In genomic region chr9:591292-591691, GRCh38 we compare ENCODE assay signal across 1 cellular context.
TF ChIP-seq lines count a peak whose summit lies in the region.

No MANE protein-coding gene starts in this region.

TF ChIP-seq in GM23338, 12 proteins besides CTCF, POLR2A, EP300 and RAD21 (continued from another document):
- no peak for TF ChIP-seq ZNF462 (CRISPR knock-in tag; IDR thresholded peaks at IDR 0.05)
- no peak for TF ChIP-seq ETS1 (IDR thresholded peaks at IDR 0.05)
- no peak for TF ChIP-seq EZH2phosphoT487 (IDR thresholded peaks at IDR 0.05; ENCODE audit: unreplicated experiment)
- no peak for TF ChIP-seq POLR2AphosphoS5 (IDR thresholded peaks at IDR 0.05; ENCODE audit: low read depth)
- TF ChIP-seq NANOG (IDR thresholded peaks at IDR 0.05; ENCODE audit: borderline replicate concordance), result no peak
- TF ChIP-seq ZNF331 (CRISPR knock-in tag; IDR thresholded peaks at IDR 0.05; ENCODE audit: low read depth), result no peak
